ENCODE assay signal across 8 cellular contexts in the genomic region with DNA sequence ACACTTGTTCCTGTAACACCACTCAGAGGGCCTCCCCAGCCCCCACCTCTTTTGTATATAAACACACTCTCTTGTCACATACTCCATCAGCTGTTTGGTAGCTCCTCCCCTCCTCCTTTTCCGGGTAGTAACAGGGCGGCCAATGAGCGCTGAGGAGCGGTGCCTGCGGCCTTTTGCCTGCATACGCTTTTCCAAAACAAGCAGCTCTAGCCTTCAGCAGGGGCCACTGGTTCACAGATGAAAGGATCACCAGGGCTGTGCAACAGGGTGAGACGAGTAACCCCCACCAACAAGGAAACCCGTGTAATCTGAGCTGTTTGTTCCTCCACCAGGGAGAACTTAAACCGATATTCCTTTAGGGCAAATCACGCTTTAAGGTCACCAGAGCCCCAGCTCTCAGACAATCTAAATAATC. TPM values are rescaled to one million over a fixed set of nuclear protein-coding genes. Genes with fewer than 3 reads are reported as not detected.
DNase-seq lines count a peak whose midpoint lies in the region; ATAC-seq and TF ChIP-seq lines count a peak whose summit lies in the region.

No MANE protein-coding gene starts in this region.

- no peak overlapping the region for H4K8ac ChIP-seq in mesendoderm (ENCODE audit: low read depth, low read length)

- H3K4me3 ChIP-seq in endodermal cell (ENCODE audit: low read length), result peak overlapping the region; percentile 89
- no peak overlapping the region for H3K4me3 ChIP-seq in mesendoderm (ENCODE audit: low read length)

- peak overlapping the region; percentile 89 for H3K27ac ChIP-seq in endodermal cell (ENCODE audit: low read depth, low read length)
- H3K27ac ChIP-seq in mesendoderm (ENCODE audit: low read depth, low read length), result peak overlapping the region; percentile 89

- no peaks in the 10 kb centered on the region for H3K27me3 ChIP-seq in endodermal cell (ENCODE audit: control insufficient read depth, insufficient read depth, low read length, poor library complexity, severe bottlenecking)
- H3K27me3 ChIP-seq in mesendoderm (ENCODE audit: insufficient read depth, low read length, poor library complexity), result no peaks in the 10 kb centered on the region

- H3K36me3 ChIP-seq in endodermal cell (ENCODE audit: control insufficient read depth, insufficient read depth, low read length) (peaks cover 23% of the 10 kb centered on the region), mesendoderm (ENCODE audit: control insufficient read depth, insufficient read depth, low read length) (no peaks in the 10 kb centered on the region)

- H3K4ac ChIP-seq in mesendoderm (ENCODE audit: low read depth, low read length), result no peak overlapping the region

- peak overlapping the region; percentile 85 for H3K9ac ChIP-seq in endodermal cell (ENCODE audit: extremely low read depth, low read length, poor library complexity, severe bottlenecking)
- peak overlapping the region; percentile 84 for H3K9ac ChIP-seq in mesendoderm (ENCODE audit: low read length)

- H4K5ac ChIP-seq in mesendoderm (ENCODE audit: low read length), result no peak overlapping the region

- H3K56ac ChIP-seq in mesendoderm (ENCODE audit: low read length), result peak overlapping the region; percentile 91

- H3K27me3 Mint-ChIP-seq in endodermal cell (ENCODE audit: insufficient read depth), result no peaks in the 10 kb centered on the region

- H3K4me1 Mint-ChIP-seq in endodermal cell, result peaks cover 22% of the 10 kb centered on the region

- peaks cover 13% of the 10 kb centered on the region for H3K4me1 ChIP-seq in endodermal cell (ENCODE audit: control insufficient read depth, insufficient read depth, low read length)
- peaks cover 4% of the 10 kb centered on the region for H3K4me1 ChIP-seq in mesendoderm (ENCODE audit: control insufficient read depth, low read depth, low read length)

- no peak for TF ChIP-seq CTCF in endodermal cell (conservative IDR thresholded peaks at IDR 0.05)

- peaks cover 16% of the 10 kb centered on the region for H3K9me3 ChIP-seq in endodermal cell (ENCODE audit: control insufficient read depth, low read length)

- H3K4me2 ChIP-seq in mesendoderm (ENCODE audit: low read length), result peak overlapping the region; percentile 82

- peaks cover 4% of the 10 kb centered on the region for H3K79me1 ChIP-seq in mesendoderm (ENCODE audit: low read length)

- H3K79me2 ChIP-seq in mesendoderm (ENCODE audit: control insufficient read depth, insufficient read depth, low read length), result peaks cover 48% of the 10 kb centered on the region

- peaks cover 7% of the 10 kb centered on the region for H3K9me3 Mint-ChIP-seq in endodermal cell

- H2BK15ac ChIP-seq in mesendoderm (replicated peaks; ENCODE audit: low read depth), result no peak overlapping the region

- H3K4me3 Mint-ChIP-seq in endodermal cell, result no peak overlapping the region

- WGBS in endodermal cell (ENCODE audit: insufficient coverage in 1 of 2, insufficient read length in 1 of 2), 2 experiments, result 0% methylated on average over 7 to 10 of the region's 10 CpGs
- no CpG with 5 or more reads among the region's 10 CpGs for WGBS in mesendoderm (ENCODE audit: extremely low coverage, insufficient coverage, low lambda C conversion rate)

- DNase-seq in AG20443 (ENCODE audit: low spot score), result peak; percentile 86
- peak; percentile 96 for DNase-seq in NCI-H748 (lab: John Stamatoyannopoulos, UW; ENCODE audit: unreplicated experiment)
- DNase-seq in activated CD8-positive, alpha-beta memory T cell treated with anti-CD3 and anti-CD28 coated beads for 4 hours (ENCODE audit: low read depth in 2 of 2), result peak; percentile 56 to 73
- DNase-seq in endodermal cell, result peak; percentile 96
- peak; percentile 99 for DNase-seq in mesendoderm
- peak; percentile 62 for DNase-seq in stimulated activated CD8-positive, alpha-beta memory T cell treated with anti-CD3 and anti-CD28 coated beads, Interleukin-12 subunit alpha, Interleukin-12 subunit beta, amount 100 ng/mL, for 4 hours (ENCODE audit: low read depth)

- H2AK5ac ChIP-seq in mesendoderm (ENCODE audit: low read length), result no peak overlapping the region

- peaks cover 33% of the 10 kb centered on the region for H3K36me3 Mint-ChIP-seq in endodermal cell (ENCODE audit: low read depth)

- no peak overlapping the region for H2BK120ac ChIP-seq in mesendoderm (ENCODE audit: low read depth, low read length)

- H3K23ac ChIP-seq in mesendoderm (ENCODE audit: low read length), result no peak overlapping the region

- peak overlapping the region; percentile 96 for H3K18ac ChIP-seq in mesendoderm (ENCODE audit: low read length)

- no peak overlapping the region for H2BK5ac ChIP-seq in mesendoderm (ENCODE audit: low read length)

- ATAC-seq in GM19035 (IDR thresholded peaks at IDR 0.05; ENCODE audit: unreplicated experiment) (peak; percentile 51), HG03378 (IDR thresholded peaks at IDR 0.05; ENCODE audit: unreplicated experiment) (peak; percentile 44)

- H3K27ac Mint-ChIP-seq in endodermal cell, result no peak overlapping the region

RNA-seq across cellular contexts. Expression of a gene that starts 3.9 kb away (rescaled TPM):
- total RNA-seq in endodermal cell, result 10 to 100 TPM; 74.5 to 74.7 TPM
- 69.7 TPM for polyA plus RNA-seq in endodermal cell (2013, experiment 1 of 2)
- polyA plus RNA-seq in endodermal cell (2013, experiment 2 of 2), result 65.7 TPM
- 54.7 TPM for polyA plus RNA-seq in mesendoderm (2013, experiment 1 of 2)
- 53.1 TPM for polyA plus RNA-seq in mesendoderm (2013, experiment 2 of 2)
